8 cellular contexts compared by ENCODE assay signal in the genomic region with DNA sequence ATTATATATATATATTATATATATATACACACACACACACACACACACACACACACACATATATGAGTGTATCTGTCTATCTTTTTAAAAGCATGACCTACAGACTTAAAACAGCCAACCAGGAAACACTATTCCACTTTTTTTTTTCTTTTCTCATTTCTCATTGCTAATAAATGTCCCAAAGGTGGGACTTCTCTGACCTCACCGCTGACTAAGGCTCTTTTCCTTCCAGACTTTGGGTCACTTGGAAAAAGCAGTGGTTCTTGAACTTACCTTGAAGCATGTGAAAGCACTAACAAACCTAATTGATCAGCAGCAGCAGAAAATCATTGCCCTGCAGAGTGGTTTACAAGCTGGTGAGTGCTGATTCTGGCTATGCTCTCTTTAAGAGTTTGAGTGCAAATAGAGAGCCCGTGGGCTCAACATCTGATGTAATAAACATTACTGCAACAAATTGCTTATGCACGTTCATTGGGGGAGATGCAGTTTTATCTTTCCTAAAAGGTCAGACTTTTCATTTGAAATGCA. TPM values are rescaled to one million over a fixed set of nuclear protein-coding genes. Genes with fewer than 3 reads are reported as not detected.
DNase-seq lines count a peak whose midpoint lies in the region; ATAC-seq, FAIRE-seq and TF ChIP-seq lines count a peak whose summit lies in the region.

No MANE protein-coding gene starts in this region.

- peak overlapping the region; percentile 23 for H3K4me3 ChIP-seq in hepatocyte
- H3K4me3 ChIP-seq in lower leg skin (ENCODE audit: low read depth, poor library complexity, severe bottlenecking): no peak overlapping the region

- H4K20me1 ChIP-seq in hepatocyte (ENCODE audit: insufficient read depth, poor library complexity, severe bottlenecking): peaks cover 6% of the 10 kb centered on the region

- ATAC-seq in stimulated activated naive CD8-positive, alpha-beta T cell treated with anti-CD3 and anti-CD28 coated beads, Interleukin-15, amount 100 ng/mL, for 72 hours: no peak

- 32% methylated on average over 3 of the region's 3 CpGs for WGBS in hepatocyte (ENCODE audit: low lambda C conversion rate, missing lambda C conversion rate)
- WGBS in lower leg skin, 2 donors: 4 to 7% methylated on average over 3 of the region's 3 CpGs

- peak overlapping the region; percentile 94 for H3K4me3 Mint-ChIP-seq in activated CD4-positive, alpha-beta memory T cell treated with anti-CD3 and anti-CD28 coated beads, Interleukin-2, amount 10 ng/mL, durations not matched to agents 7 days and 5 days
- H3K4me3 Mint-ChIP-seq in stimulated activated naive CD8-positive, alpha-beta T cell treated with anti-CD3 and anti-CD28 coated beads, Interleukin-15, amount 100 ng/mL, for 72 hours: peak overlapping the region; percentile 93 to 99

- H3K79me2 ChIP-seq in hepatocyte: peaks cover 29% of the 10 kb centered on the region

- POLR2A ChIA-PET in activated CD4-positive, alpha-beta memory T cell treated with anti-CD3 and anti-CD28 coated beads, Interleukin-2, amount 10 ng/mL, durations not matched to agents 7 days and 5 days (lab: Charles Lee): interaction anchor here (1.2 to 17.3 kb wide), 15 partner anchors 19 to 270 kb away, joined by 3 to 822 read pairs (median 30); a partner anchor contains a TSS

- H3K36me3 ChIP-seq in hepatocyte (replicated peaks; ENCODE audit: insufficient read depth, low read depth): no peaks in the 10 kb centered on the region

- peaks cover 19% of the 10 kb centered on the region for H3K4me1 ChIP-seq in hepatocyte (ENCODE audit: insufficient read depth)

- H3K9me2 ChIP-seq in hepatocyte (replicated peaks; ENCODE audit: insufficient read depth): no peaks in the 10 kb centered on the region

- H3K27me3 ChIP-seq in hepatocyte: no peaks in the 10 kb centered on the region

- H3K4me1 Mint-ChIP-seq in activated CD4-positive, alpha-beta memory T cell treated with anti-CD3 and anti-CD28 coated beads, Interleukin-2, amount 10 ng/mL, durations not matched to agents 7 days and 5 days: peaks cover 54% of the 10 kb centered on the region
- H3K4me1 Mint-ChIP-seq in stimulated activated naive CD8-positive, alpha-beta T cell treated with anti-CD3 and anti-CD28 coated beads, Interleukin-15, amount 100 ng/mL, for 72 hours: peaks cover 40% of the 10 kb centered on the region

- no peak for TF ChIP-seq POLR2A in lower leg skin (IDR thresholded peaks at IDR 0.05)

- no peak for FAIRE-seq in frontal cortex (lab: Jason Lieb, UNC)

- H2AFZ ChIP-seq in hepatocyte: no peak overlapping the region

- no peaks in the 10 kb centered on the region for H3K9me3 Mint-ChIP-seq in activated CD4-positive, alpha-beta memory T cell treated with anti-CD3 and anti-CD28 coated beads, Interleukin-2, amount 10 ng/mL, durations not matched to agents 7 days and 5 days
- no peaks in the 10 kb centered on the region for H3K9me3 Mint-ChIP-seq in stimulated activated naive CD8-positive, alpha-beta T cell treated with anti-CD3 and anti-CD28 coated beads, Interleukin-15, amount 100 ng/mL, for 72 hours

- H3K9me3 ChIP-seq in hepatocyte (ENCODE audit: low read depth): no peaks in the 10 kb centered on the region

- peak overlapping the region; percentile 68 for H3K27ac ChIP-seq in hepatocyte

- H3K27ac Mint-ChIP-seq in activated CD4-positive, alpha-beta memory T cell treated with anti-CD3 and anti-CD28 coated beads, Interleukin-2, amount 10 ng/mL, durations not matched to agents 7 days and 5 days: peak overlapping the region; percentile 83
- H3K27ac Mint-ChIP-seq in stimulated activated naive CD8-positive, alpha-beta T cell treated with anti-CD3 and anti-CD28 coated beads, Interleukin-15, amount 100 ng/mL, for 72 hours: peak overlapping the region; percentile 94 to 95

- intact Hi-C loops in lower leg skin (cut with DNase I; ENCODE audit: low total_unique reads): loop anchor here (5.0 kb wide), 1 partner anchor 41 kb away; no protein-coding TSS in a partner anchor

- CTCF ChIA-PET in activated CD4-positive, alpha-beta memory T cell treated with anti-CD3 and anti-CD28 coated beads, Interleukin-2, amount 10 ng/mL, durations not matched to agents 7 days and 5 days (lab: Charles Lee): interaction anchor here (1.0 to 9.2 kb wide), 22 partner anchors 12 to 270 kb away, joined by 3 to 119 read pairs (median 6); no protein-coding TSS in a partner anchor

- DNase-seq in NOMO-1 (lab: John Stamatoyannopoulos, UW; ENCODE audit: unreplicated experiment in 2 of 2): peak; percentile 16 to 47
- DNase-seq in NOMO-1 treated with dmso at 0.1 percent for 144 hours (lab: John Stamatoyannopoulos, UW; ENCODE audit: unreplicated experiment): no peak
- DNase-seq in activated CD4-positive, alpha-beta memory T cell treated with anti-CD3 and anti-CD28 coated beads, Interleukin-2, amount 10 ng/mL, durations not matched to agents 7 days and 5 days: no peak
- no peak for DNase-seq in hepatocyte (ENCODE audit: low spot score)
- no peak for DNase-seq in stimulated activated naive CD8-positive, alpha-beta T cell treated with anti-CD3 and anti-CD28 coated beads, Interleukin-15, amount 100 ng/mL, for 72 hours
- no peak for DNase-seq in stimulated activated CD4-positive, alpha-beta T cell treated with anti-CD3 and anti-CD28 coated beads, Interleukin-15, amount 100 ng/mL, for 24 hours
- no peak for DNase-seq in frontal cortex (ENCODE audit: low spot score in 2 of 2)
- DNase-seq in lower leg skin (ENCODE audit: low spot score in 2 of 2): no peak

- no peaks in the 10 kb centered on the region for H3K27me3 Mint-ChIP-seq in activated CD4-positive, alpha-beta memory T cell treated with anti-CD3 and anti-CD28 coated beads, Interleukin-2, amount 10 ng/mL, durations not matched to agents 7 days and 5 days
- H3K27me3 Mint-ChIP-seq in stimulated activated naive CD8-positive, alpha-beta T cell treated with anti-CD3 and anti-CD28 coated beads, Interleukin-15, amount 100 ng/mL, for 72 hours: no peaks in the 10 kb centered on the region

- H3K4me2 ChIP-seq in hepatocyte: peak overlapping the region; percentile 77

- TF ChIP-seq CTCF in hepatocyte (IDR thresholded peaks at IDR 0.05; ENCODE audit: poor library complexity): no peak
- no peak for TF ChIP-seq CTCF in lower leg skin (IDR thresholded peaks at IDR 0.05)

- peaks cover 72% of the 10 kb centered on the region for H3K36me3 Mint-ChIP-seq in activated CD4-positive, alpha-beta memory T cell treated with anti-CD3 and anti-CD28 coated beads, Interleukin-2, amount 10 ng/mL, durations not matched to agents 7 days and 5 days (ENCODE audit: low read depth)

RNA-seq across cellular contexts. Expression of a gene that starts 2.0 kb away (rescaled TPM):
- total RNA-seq in activated CD4-positive, alpha-beta memory T cell treated with anti-CD3 and anti-CD28 coated beads, Interleukin-2, amount 10 ng/mL, durations not matched to agents 7 days and 5 days: 100 to 1,000 TPM; 316 to 318 TPM
- total RNA-seq in hepatocyte (67.1 and 71.6 TPM in 2 replicates), frontal cortex (2.9 TPM), lower leg skin (100 to 1,000 TPM in 3 of 4 donors, 10 to 100 TPM in 1; 69.9 to 178 (median 143) TPM)
- 116 and 140 TPM in 2 replicates for polyA plus RNA-seq in hepatocyte

Comparison
In these comparisons a context has a peak if more than half of its experiments do, and no peak if none do; other contexts are left out.
1. DNase-seq: peak in NOMO-1 (2 of 2); none in NOMO-1 treated with dmso at 0.1 percent for 144 hours (single experiment), activated CD4-positive, alpha-beta memory T cell treated with anti-CD3 and anti-CD28 coated beads, Interleukin-2, amount 10 ng/mL, durations not matched to agents 7 days and 5 days (single experiment), hepatocyte (single experiment), stimulated activated naive CD8-positive, alpha-beta T cell treated with anti-CD3 and anti-CD28 coated beads, Interleukin-15, amount 100 ng/mL, for 72 hours (0 of 2), stimulated activated CD4-positive, alpha-beta T cell treated with anti-CD3 and anti-CD28 coated beads, Interleukin-15, amount 100 ng/mL, for 24 hours (single experiment), frontal cortex (0 of 2) and lower leg skin (0 of 2).
2. RNA of a gene that starts 2.0 kb away (total RNA-seq): 316 to 318 TPM in activated CD4-positive, alpha-beta memory T cell treated with anti-CD3 and anti-CD28 coated beads, Interleukin-2, amount 10 ng/mL, durations not matched to agents 7 days and 5 days, 69.9 to 178 TPM in lower leg skin and 67.1 to 71.6 TPM in hepatocyte; 2.9 TPM in frontal cortex (single experiment); every median in the first group is over 10 times any median in the second.